ENCODE assay signal across 8 cellular contexts in genomic region chr5:145946112-145946861, GRCh38. TPM values are rescaled to one million over a fixed set of nuclear protein-coding genes. Genes with fewer than 3 reads are reported as not detected.
DNase-seq lines count a peak whose midpoint lies in the region; ATAC-seq and TF ChIP-seq lines count a peak whose summit lies in the region.

No MANE protein-coding gene starts in this region.

- H3K27me3 ChIP-seq in ovary = no peaks in the 10 kb centered on the region

- H3K4me3 ChIP-seq in fibroblast of the aortic adventitia (ENCODE audit: low read depth, low read length) (no peak overlapping the region), ovary (no peak overlapping the region)

- no peaks in the 10 kb centered on the region for H3K4me1 ChIP-seq in ovary (ENCODE audit: insufficient read depth)

- peaks cover 14% of the 10 kb centered on the region for H3K4me1 Mint-ChIP-seq in activated T-cell treated with anti-CD3 and anti-CD28 coated beads, Interleukin-2, amount 50 U/mL, for 4 hours (ENCODE audit: low read depth)

- DNase-seq in activated T-cell treated with anti-CD3 and anti-CD28 coated beads, Interleukin-2, amount 50 U/mL, for 4 hours = no peak
- DNase-seq in activated T-cell treated with anti-CD3 and anti-CD28 coated beads, Interleukin-2, amount 50 U/mL, for 1 hour = no peak
- DNase-seq in SIG-M5 (lab: John Stamatoyannopoulos, UW) (peak; percentile 44), fibroblast of the aortic adventitia (ENCODE audit: low read depth) (peak; percentile 62), NCI-H2227 treated with DMSO at 0.1 percent for 48 hours (lab: John Stamatoyannopoulos, UW) (no peak), NCI-H146 treated with DMSO at 0.1 percent for 48 hours (lab: John Stamatoyannopoulos, UW; ENCODE audit: unreplicated experiment) (no peak), ovary (no peak)

- no peaks in the 10 kb centered on the region for H3K36me3 ChIP-seq in ovary

- ATAC-seq in activated T-cell treated with anti-CD3 and anti-CD28 coated beads, Interleukin-2, amount 50 U/mL, for 4 hours = peak; percentile 76 to 77
- ATAC-seq in HG02981 (IDR thresholded peaks at IDR 0.05; ENCODE audit: unreplicated experiment) = peak; percentile 87

- TF ChIP-seq EP300 in ovary (IDR thresholded peaks at IDR 0.05) = no peak

- H3K9me3 ChIP-seq in ovary = no peaks in the 10 kb centered on the region

- intact Hi-C loops in ovary (cut with DNase I) = no loop called here

- no peak overlapping the region for H3K4me3 Mint-ChIP-seq in activated T-cell treated with anti-CD3 and anti-CD28 coated beads, Interleukin-2, amount 50 U/mL, for 4 hours

- WGBS in ovary, 3 donors = 73 to 81% (median 77%) methylated on average over 4 of the region's 4 CpGs

- peaks cover 4% of the 10 kb centered on the region for H3K27me3 Mint-ChIP-seq in activated T-cell treated with anti-CD3 and anti-CD28 coated beads, Interleukin-2, amount 50 U/mL, for 4 hours (ENCODE audit: low read depth)

- H3K9me3 Mint-ChIP-seq in activated T-cell treated with anti-CD3 and anti-CD28 coated beads, Interleukin-2, amount 50 U/mL, for 4 hours = no peaks in the 10 kb centered on the region

- TF ChIP-seq CTCF in fibroblast of the aortic adventitia (IDR thresholded peaks at IDR 0.05; ENCODE audit: insufficient read depth, low read length) = no peak
- TF ChIP-seq CTCF in ovary (IDR thresholded peaks at IDR 0.05) = no peak

- TF ChIP-seq POLR2A in ovary (IDR thresholded peaks at IDR 0.05) = no peak

- H3K36me3 Mint-ChIP-seq in activated T-cell treated with anti-CD3 and anti-CD28 coated beads, Interleukin-2, amount 50 U/mL, for 4 hours (ENCODE audit: insufficient read depth) = no peaks in the 10 kb centered on the region

- H3K27ac ChIP-seq in ovary = no peak overlapping the region

RNA-seq across cellular contexts. Expression of gene SH3RF2, which starts 9.9 kb away (rescaled TPM):
- under 1 TPM; 0.11 to 0.42 (median 0.33) TPM for total RNA-seq in activated T-cell treated with anti-CD3 and anti-CD28 coated beads, Interleukin-2, amount 50 U/mL, for 4 hours
- 0.49 and 6.7 TPM in 2 replicates for total RNA-seq in fibroblast of the aortic adventitia (ENCODE audit: low replicate concordance)
- total RNA-seq in ovary = 1 to 10 TPM in 3 of 7 donors, under 1 TPM in 4; 0.30 to 6.5 (median 0.81) TPM
- polyA plus RNA-seq in ovary = 1 to 10 TPM in 1 of 2 donors, under 1 TPM in 1; 0.52 to 1.5 TPM

Comparison
In these comparisons a context has a peak if more than half of its experiments do, and no peak if none do; other contexts are left out.
1. DNase-seq: peak in SIG-M5 (single experiment) and fibroblast of the aortic adventitia (single experiment); none in activated T-cell treated with anti-CD3 and anti-CD28 coated beads, Interleukin-2, amount 50 U/mL, for 4 hours (single experiment), activated T-cell treated with anti-CD3 and anti-CD28 coated beads, Interleukin-2, amount 50 U/mL, for 1 hour (single experiment), NCI-H2227 treated with DMSO at 0.1 percent for 48 hours (single experiment), NCI-H146 treated with DMSO at 0.1 percent for 48 hours (single experiment) and ovary (0 of 5).